Comparison of ENCODE assay signal across 9 cellular contexts in the genomic region with DNA sequence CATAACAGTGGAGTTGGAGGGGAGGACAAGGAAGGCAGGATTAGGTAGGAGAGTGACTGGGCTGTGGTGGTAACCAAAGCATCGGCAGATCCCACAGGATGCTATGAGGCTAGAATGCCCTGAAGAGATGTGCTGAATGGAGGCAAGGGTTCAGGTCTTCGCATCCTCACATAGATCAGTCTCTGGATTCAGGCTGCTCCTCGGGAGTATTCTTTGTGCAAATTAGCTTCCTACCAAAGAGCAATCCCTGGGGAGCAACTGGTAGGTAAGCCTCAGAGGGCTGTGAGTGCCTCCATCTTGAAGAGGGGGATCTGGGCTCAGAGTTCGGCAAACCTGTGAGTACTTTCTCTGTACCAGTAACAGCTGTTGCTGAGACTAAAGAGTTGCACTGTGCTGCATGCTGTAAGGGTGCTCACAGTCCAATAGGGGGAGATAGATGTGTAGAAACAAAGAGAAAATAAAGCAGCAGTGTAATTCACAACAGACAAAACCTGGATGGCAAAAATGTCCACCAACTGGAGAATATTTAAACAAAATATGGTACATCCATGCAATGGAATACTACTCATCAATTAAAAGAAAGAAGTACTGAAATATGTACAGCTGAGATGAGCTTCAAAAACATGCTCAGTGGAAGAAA.
A peak's percentile ranks its signal among the peaks of the same experiment; 100 is the strongest.
DNase-seq lines count a peak whose midpoint lies in the region; ATAC-seq and TF ChIP-seq lines count a peak whose summit lies in the region.
"Had no signal": no experiment of that assay in that cellular context is flagged by ENCODE, and none has a peak within 500 bp of the region (broad histone marks: within the 10 kb centered on the region; RNA-seq: fewer than 3 reads in every experiment).

No MANE protein-coding gene starts in this region.

- DNase-seq in DMS53 (lab: John Stamatoyannopoulos, UW): peak; percentile 87
- peak; percentile 41 for DNase-seq in HuH-7.5 (ENCODE audit: low spot score)
- no peak for DNase-seq in left lung
- no peak for DNase-seq in cortex of kidney (lab: John Stamatoyannopoulos, UW)
- no peak for DNase-seq in NOMO-1 (lab: John Stamatoyannopoulos, UW; ENCODE audit: unreplicated experiment in 2 of 2)
- DNase-seq: stomach had no signal

- no peaks in the 10 kb centered on the region for H3K9me3 ChIP-seq in left lung
- H3K9me3 ChIP-seq: stomach had no signal

- no peaks in the 10 kb centered on the region for H3K36me3 ChIP-seq in left lung
- H3K36me3 ChIP-seq: stomach had no signal

- ATAC-seq in left lung (peak; percentile 44), GM18858 (IDR thresholded peaks at IDR 0.05; ENCODE audit: unreplicated experiment) (no peak), GM21360 (IDR thresholded peaks at IDR 0.05; ENCODE audit: unreplicated experiment) (no peak)

- H3K4me3 ChIP-seq in left lung: no peak overlapping the region
- H3K4me3 ChIP-seq: stomach had no signal

- intact Hi-C loops in left lung (cut with DNase I): no loop called here

- no peak overlapping the region for H3K27ac ChIP-seq in VCaP
- no peak overlapping the region for H3K27ac ChIP-seq in left lung
- H3K27ac ChIP-seq: stomach had no signal

- H3K27me3 ChIP-seq in left lung: no peaks in the 10 kb centered on the region
- H3K27me3 ChIP-seq: stomach had no signal

- no peaks in the 10 kb centered on the region for H3K4me1 ChIP-seq in left lung
- H3K4me1 ChIP-seq: stomach had no signal

- peak; percentile 75 for TF ChIP-seq CTCF in VCaP (conservative IDR thresholded peaks at IDR 0.05)
- peak; percentile 14 for TF ChIP-seq CTCF in left lung (IDR thresholded peaks at IDR 0.05)

Comparison
In these comparisons a context has a peak if more than half of its experiments do, and no peak if none do; other contexts are left out.
1. DNase-seq: peak in DMS53 (single experiment) and HuH-7.5 (single experiment); none in left lung (0 of 2), cortex of kidney (single experiment) and NOMO-1 (0 of 2).